In the genomic region with DNA sequence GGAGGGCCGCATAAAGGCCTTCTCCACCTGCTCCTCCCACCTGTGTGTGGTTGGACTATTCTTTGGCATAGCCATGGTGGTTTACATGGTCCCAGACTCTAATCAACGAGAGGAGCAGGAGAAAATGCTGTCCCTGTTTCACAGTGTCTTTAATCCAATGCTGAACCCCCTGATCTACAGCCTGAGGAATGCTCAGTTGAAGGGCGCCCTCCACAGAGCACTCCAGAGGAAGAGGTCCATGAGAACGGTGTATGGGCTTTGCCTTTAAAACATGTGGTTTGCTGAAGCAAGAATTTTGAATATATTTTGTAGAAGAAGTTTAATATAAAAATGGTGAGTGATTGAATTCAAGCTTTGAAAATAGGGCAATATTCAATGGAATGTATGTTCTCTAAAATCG, we compare ENCODE assay signal across 1 cellular context.
TF ChIP-seq lines count a peak whose summit lies in the region.

No MANE protein-coding gene starts in this region.

TF ChIP-seq in GM23338, 12 proteins besides CTCF, POLR2A, EP300 and RAD21 (continued from another document):
- no peak for TF ChIP-seq ZNF331 (CRISPR knock-in tag; IDR thresholded peaks at IDR 0.05; ENCODE audit: low read depth)
